ENCODE assay signal across 1 cellular context in the genomic region with DNA sequence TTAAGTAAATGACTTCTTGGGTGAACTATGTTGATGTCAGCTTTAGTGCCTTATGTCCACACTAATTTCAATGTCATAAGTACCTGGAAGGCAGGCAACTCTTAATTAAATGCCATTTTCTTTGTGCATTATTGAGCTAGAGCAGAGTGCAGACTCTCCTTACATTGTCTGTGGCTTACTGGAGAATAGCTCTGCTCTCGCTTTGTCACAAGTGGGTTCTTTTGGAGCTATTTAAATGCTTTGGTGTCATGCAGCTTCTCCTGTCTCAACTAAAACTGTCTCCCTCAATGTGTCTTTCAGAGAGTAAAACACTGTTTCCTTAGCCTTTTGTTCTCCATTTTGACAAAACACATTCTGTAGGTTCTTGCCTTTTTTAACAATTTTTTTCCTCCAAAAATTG.
TF ChIP-seq lines count a peak whose summit lies in the region.

No MANE protein-coding gene starts in this region.

TF ChIP-seq in GM23338, 12 proteins besides CTCF, POLR2A, EP300 and RAD21 (continued from another document):
- TF ChIP-seq ETS1 (IDR thresholded peaks at IDR 0.05) (no peak), ZNF114 (CRISPR knock-in tag; IDR thresholded peaks at IDR 0.05) (no peak), ZNF331 (CRISPR knock-in tag; IDR thresholded peaks at IDR 0.05; ENCODE audit: low read depth) (no peak), POLR2AphosphoS5 (IDR thresholded peaks at IDR 0.05; ENCODE audit: low read depth) (no peak), NANOG (IDR thresholded peaks at IDR 0.05; ENCODE audit: borderline replicate concordance) (no peak)
TF ChIP-seq in GM23338: peak in this region for 0.
